In the genomic region with DNA sequence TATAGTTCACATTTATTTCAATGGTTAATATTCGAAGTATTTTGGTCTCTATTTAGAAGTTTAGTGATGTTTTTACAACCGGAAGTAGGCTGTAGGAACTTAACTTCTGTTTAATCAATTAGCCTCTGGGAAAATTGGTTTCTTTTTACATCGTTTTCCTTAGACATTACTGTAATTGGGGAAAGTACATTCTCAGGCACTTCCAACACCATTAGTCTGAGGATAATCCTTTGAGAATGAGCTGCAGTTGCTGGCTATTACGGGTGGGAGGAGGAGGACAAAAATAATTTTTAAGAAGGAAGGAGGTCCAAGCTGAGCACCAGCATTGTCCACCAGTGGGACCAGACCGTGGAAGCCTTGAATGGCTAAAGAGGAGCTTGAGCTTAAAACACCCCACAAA, we compare ENCODE assay signal across 26 cellular contexts.
"Had no signal": no experiment of that assay in that cellular context is flagged by ENCODE, and none has a peak within 500 bp of the region (broad histone marks: within the 10 kb centered on the region; RNA-seq: fewer than 3 reads in every experiment).

No MANE protein-coding gene starts in this region.

- H3K4me3 ChIP-seq: esophagus squamous epithelium, mucosa of descending colon, neural progenitor cell, prostate gland, right lobe of liver, smooth muscle cell, stomach, thyroid gland, vagina had no signal

- H3K4me1 ChIP-seq: neural progenitor cell, prostate gland had no signal

- H3K9me3 ChIP-seq: prostate gland, right lobe of liver, thyroid gland, vagina had no signal

- FAIRE-seq: endometrium, kidney had no signal

- H3K9ac ChIP-seq: neural progenitor cell had no signal

- ATAC-seq: effector memory CD8-positive, alpha-beta T cell; left lobe of liver; mucosa of descending colon; naive thymus-derived CD4-positive, alpha-beta T cell; right lobe of liver had no signal

- H3K9me3 Mint-ChIP-seq: effector memory CD8-positive, alpha-beta T cell; nephron had no signal

- H3K4me2 ChIP-seq: neural progenitor cell, smooth muscle cell had no signal

- H3K36me3 ChIP-seq: esophagus squamous epithelium, neural progenitor cell, prostate gland, right lobe of liver, stomach, thyroid gland, vagina had no signal

- H3K27ac Mint-ChIP-seq: effector memory CD8-positive, alpha-beta T cell; mesothelial cell of epicardium; naive thymus-derived CD4-positive, alpha-beta T cell; neural progenitor cell had no signal

- H3K4me3 Mint-ChIP-seq: effector memory CD8-positive, alpha-beta T cell; mesothelial cell of epicardium; naive thymus-derived CD4-positive, alpha-beta T cell; nephron; neural progenitor cell had no signal

- H3K4me1 Mint-ChIP-seq: neural progenitor cell had no signal

- H3K27me3 ChIP-seq: esophagus squamous epithelium, neural progenitor cell, right lobe of liver, stomach, thyroid gland, vagina had no signal

- H3K27me3 Mint-ChIP-seq: effector memory CD8-positive, alpha-beta T cell had no signal

- H2AFZ ChIP-seq: neural progenitor cell had no signal

- DNase-seq: cortex of kidney; effector memory CD8-positive, alpha-beta T cell; erythroblast; esophagus squamous epithelium; foreskin melanocyte; kidney; mesenchymal stem cell; mucosa of descending colon; naive thymus-derived CD4-positive, alpha-beta T cell; retina; right lobe of liver; stimulated activated CD4-positive, alpha-beta T cell treated with anti-CD3 and anti-CD28 coated beads, Interleukin-12 subunit alpha, Interleukin-12 subunit beta, amount 100 ng/mL, for 4 hours; stimulated activated CD4-positive, alpha-beta T cell treated with anti-CD3 and anti-CD28 coated beads, Interleukin-1b, Interleukin-23, amount 100 ng/mL, for 48 hours; stimulated activated CD4-positive, alpha-beta T cell treated with anti-CD3 and anti-CD28 coated beads, Interleukin-4, amount 100 ng/mL, for 1 hour; stimulated activated CD8-positive, alpha-beta memory T cell treated with anti-CD3 and anti-CD28 coated beads, Interleukin-4, amount 100 ng/mL, for 48 hours; stimulated activated naive CD4-positive, alpha-beta T cell treated with Interleukin-2 at 50 U/mL for 16 hours; stomach; thyroid gland had no signal

- H3K27ac ChIP-seq: esophagus squamous epithelium, neural progenitor cell, prostate gland, right lobe of liver, stomach, thyroid gland, vagina had no signal

- H3K36me3 Mint-ChIP-seq: mesothelial cell of epicardium, neural progenitor cell had no signal
